32 cellular contexts compared by ENCODE assay signal in the genomic region with DNA sequence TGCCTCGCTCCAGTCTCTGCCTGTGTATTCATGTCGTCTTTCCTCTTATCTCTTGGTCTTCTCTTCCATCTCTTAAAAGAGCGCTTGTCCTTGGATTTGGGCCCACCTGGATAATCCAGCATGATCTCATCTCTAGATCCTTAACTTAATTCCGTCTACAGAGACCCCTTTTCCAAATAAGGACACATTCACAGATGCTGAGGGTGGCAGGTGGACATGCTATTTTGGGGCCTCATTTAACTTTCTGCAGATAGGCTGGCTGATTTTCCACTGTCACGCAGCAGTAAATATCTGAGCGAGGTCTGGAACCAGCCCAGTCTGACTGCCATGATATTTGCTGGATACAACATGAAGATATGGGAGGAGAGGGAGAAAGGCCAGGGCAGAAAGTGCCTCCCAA. TPM values are rescaled to one million over a fixed set of nuclear protein-coding genes. Genes with fewer than 3 reads are reported as not detected.
"Had no signal": no experiment of that assay in that cellular context is flagged by ENCODE, and none has a peak within 500 bp of the region (broad histone marks: within the 10 kb centered on the region; RNA-seq: fewer than 3 reads in every experiment).

No MANE protein-coding gene starts in this region.

- H3K27ac ChIP-seq: neural progenitor cell, ovary, parathyroid adenoma, psoas muscle, right lobe of liver, sigmoid colon, skin epidermis, spleen, suprapubic skin, testis, tibial artery, transverse colon, upper lobe of right lung, uterus had no signal

- H3K36me3 Mint-ChIP-seq: naive thymus-derived CD8-positive, alpha-beta T cell; natural killer cell treated with Interleukin-12 subunit alpha and Interleukin-12 subunit beta and Interleukin-15 and Interleukin-18, amount 100 ng/mL, for 72 hours; neural progenitor cell; stimulated activated memory B cell treated with anti-CD40 and anti-IgM and Interleukin-4, amounts not matched to agents 10 μg/mL and 1 μg/mL and 100 μg/mL, for 72 hours; type B pancreatic cell had no signal

- H3K9me3 Mint-ChIP-seq: naive thymus-derived CD8-positive, alpha-beta T cell; natural killer cell treated with Interleukin-12 subunit alpha and Interleukin-12 subunit beta and Interleukin-15 and Interleukin-18, amount 100 ng/mL, for 72 hours; neural progenitor cell; stimulated activated memory B cell treated with anti-CD40 and anti-IgM and Interleukin-4, amounts not matched to agents 10 μg/mL and 1 μg/mL and 100 μg/mL, for 72 hours; stimulated activated naive CD8-positive, alpha-beta T cell treated with anti-CD3 and anti-CD28 coated beads, Interleukin-15, amount 100 ng/mL, for 72 hours; type B pancreatic cell had no signal

- H3K9me3 ChIP-seq: ovary, psoas muscle, right lobe of liver, sigmoid colon, spleen, suprapubic skin, testis, tibial artery, transverse colon, upper lobe of right lung, uterus had no signal

- DNase-seq: naive thymus-derived CD8-positive, alpha-beta T cell; occipital lobe; ovary; posterior cingulate gyrus; psoas muscle; right cardiac atrium; right lobe of liver; sigmoid colon; spleen; stimulated activated CD4-positive, alpha-beta T cell treated with anti-CD3 and anti-CD28 coated beads, Interleukin-12 subunit alpha, Interleukin-12 subunit beta, amount 100 ng/mL, for 4 hours; stimulated activated CD4-positive, alpha-beta T cell treated with anti-CD3 and anti-CD28 coated beads, Interleukin-1b, Interleukin-23, amount 100 ng/mL, for 48 hours; stimulated activated CD4-positive, alpha-beta T cell treated with anti-CD3 and anti-CD28 coated beads, Interleukin-4, amount 100 ng/mL, for 1 hour; stimulated activated CD4-positive, alpha-beta T cell treated with anti-CD3 and anti-CD28 coated beads, Interleukin-4, amount 100 ng/mL, for 4 hours; stimulated activated CD8-positive, alpha-beta memory T cell treated with anti-CD3 and anti-CD28 coated beads, Interleukin-4, amount 100 ng/mL, for 48 hours; stimulated activated naive CD4-positive, alpha-beta T cell; stimulated activated naive CD8-positive, alpha-beta T cell treated with anti-CD3 and anti-CD28 coated beads, Interleukin-15, amount 100 ng/mL, for 72 hours; stimulated activated naive CD8-positive, alpha-beta T cell treated with anti-CD3 and anti-CD28 coated beads, Interleukin-15, Interleukin-2, amounts not matched to agents 100 U/mL and 50 U/mL, for 24 hours; substantia nigra; testis; tibial artery; transverse colon; upper lobe of right lung; uterus had no signal

- H3K27me3 Mint-ChIP-seq: stimulated activated memory B cell treated with anti-CD40 and anti-IgM and Interleukin-4, amounts not matched to agents 10 μg/mL and 1 μg/mL and 100 μg/mL, for 72 hours had no signal

- H3K4me2 ChIP-seq: neural progenitor cell, smooth muscle cell had no signal

- H3K79me2 ChIP-seq: parathyroid adenoma had no signal

- H3K9ac ChIP-seq: neural progenitor cell, parathyroid adenoma had no signal

- H2AFZ ChIP-seq: neural progenitor cell, parathyroid adenoma had no signal

- H3K27me3 ChIP-seq: neural progenitor cell, ovary, sigmoid colon, testis, transverse colon, upper lobe of right lung, uterus had no signal

- ATAC-seq: naive thymus-derived CD8-positive, alpha-beta T cell; psoas muscle; right cardiac atrium; right lobe of liver; stimulated activated memory B cell treated with anti-CD40 and anti-IgM and Interleukin-4, amounts not matched to agents 10 μg/mL and 1 μg/mL and 100 μg/mL, for 72 hours; stimulated activated naive CD8-positive, alpha-beta T cell treated with anti-CD3 and anti-CD28 coated beads, Interleukin-15, amount 100 ng/mL, for 72 hours; stimulated activated naive CD8-positive, alpha-beta T cell treated with anti-CD3 and anti-CD28 coated beads, Interleukin-15, Interleukin-2, amounts not matched to agents 100 U/mL and 50 U/mL, for 24 hours had no signal

- H3K4me1 ChIP-seq: parathyroid adenoma, psoas muscle, sigmoid colon, spleen, suprapubic skin, testis, tibial artery, transverse colon, upper lobe of right lung, uterus had no signal

- H3K36me3 ChIP-seq: neural progenitor cell, ovary, right lobe of liver, sigmoid colon, spleen, suprapubic skin, tibial artery, transverse colon, upper lobe of right lung, uterus had no signal

- H3K27ac Mint-ChIP-seq: naive thymus-derived CD8-positive, alpha-beta T cell; natural killer cell treated with Interleukin-12 subunit alpha and Interleukin-12 subunit beta and Interleukin-15 and Interleukin-18, amount 100 ng/mL, for 72 hours; neural progenitor cell; progenitor cell of endocrine pancreas; stimulated activated memory B cell treated with anti-CD40 and anti-IgM and Interleukin-4, amounts not matched to agents 10 μg/mL and 1 μg/mL and 100 μg/mL, for 72 hours; type B pancreatic cell had no signal

- H3K4me3 Mint-ChIP-seq: naive thymus-derived CD8-positive, alpha-beta T cell; natural killer cell treated with Interleukin-12 subunit alpha and Interleukin-12 subunit beta and Interleukin-15 and Interleukin-18, amount 100 ng/mL, for 72 hours; neural progenitor cell; stimulated activated memory B cell treated with anti-CD40 and anti-IgM and Interleukin-4, amounts not matched to agents 10 μg/mL and 1 μg/mL and 100 μg/mL, for 72 hours; stimulated activated naive CD8-positive, alpha-beta T cell treated with anti-CD3 and anti-CD28 coated beads, Interleukin-15, amount 100 ng/mL, for 72 hours; type B pancreatic cell had no signal

- H3K4me1 Mint-ChIP-seq: stimulated activated memory B cell treated with anti-CD40 and anti-IgM and Interleukin-4, amounts not matched to agents 10 μg/mL and 1 μg/mL and 100 μg/mL, for 72 hours; stimulated activated naive CD8-positive, alpha-beta T cell treated with anti-CD3 and anti-CD28 coated beads, Interleukin-15, amount 100 ng/mL, for 72 hours had no signal

- H3K4me3 ChIP-seq: neural progenitor cell, ovary, psoas muscle, right lobe of liver, sigmoid colon, skin epidermis, smooth muscle cell, spleen, suprapubic skin, testis, tibial artery, transverse colon, upper lobe of right lung, uterus had no signal

RNA-seq across cellular contexts. Expression of gene TSHZ3, which starts 41.5 kb away (rescaled TPM):
- total RNA-seq: naive thymus-derived CD8-positive, alpha-beta T cell had no signal
